19 cellular contexts compared by ENCODE assay signal in the genomic region with DNA sequence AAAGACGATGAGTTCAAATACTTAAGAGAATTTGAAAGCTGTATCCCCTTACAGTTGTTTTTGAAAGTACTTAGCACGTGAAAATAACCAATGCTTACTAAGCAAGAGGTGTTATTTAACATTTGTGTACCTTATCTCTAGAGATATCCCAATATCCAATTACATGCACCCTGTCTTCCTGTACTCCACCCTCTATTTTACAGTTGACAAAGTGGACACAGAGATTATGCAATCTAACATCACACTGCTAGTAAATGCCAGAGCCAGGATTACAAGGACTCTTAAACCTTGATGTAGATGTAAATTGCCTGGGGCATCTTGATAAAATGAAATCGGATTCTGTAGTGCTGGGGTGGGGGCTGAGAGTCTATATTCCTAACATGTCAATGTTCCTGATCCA.
DNase-seq lines count a peak whose midpoint lies in the region; ATAC-seq and TF ChIP-seq lines count a peak whose summit lies in the region.
"Had no signal": no experiment of that assay in that cellular context is flagged by ENCODE, and none has a peak within 500 bp of the region (broad histone marks: within the 10 kb centered on the region; RNA-seq: fewer than 3 reads in every experiment).

No MANE protein-coding gene starts in this region.

- intact Hi-C loops in thyroid gland (cut with DNase I), result no loop called here

- no peaks in the 10 kb centered on the region for H3K4me1 ChIP-seq in thyroid gland

- no peak overlapping the region for H3K27ac ChIP-seq in thyroid gland
- H3K27ac ChIP-seq: sigmoid colon, thoracic aorta had no signal

- peak; percentile 40 for DNase-seq in DMS153 treated with DMSO at 0.1 percent for 48 hours (lab: John Stamatoyannopoulos, UW; ENCODE audit: unreplicated experiment)
- peak; percentile 27 for DNase-seq in HuH-7.5 (ENCODE audit: low spot score)
- DNase-seq in NCI-H460 (ENCODE audit: extremely low read depth, low read depth), result peak; percentile 59
- peak; percentile 17 for DNase-seq in fibroblast of pulmonary artery (ENCODE audit: low read depth)
- no peak for DNase-seq in activated T-cell treated with anti-CD3 and anti-CD28 coated beads, Interleukin-2, amount 50 U/mL, for 72 hours
- no peak for DNase-seq in thyroid gland
- no peak for DNase-seq in stimulated activated effector memory CD8-positive, alpha-beta T cell treated with anti-CD3 and anti-CD28 coated beads, Interleukin-12 subunit alpha, Interleukin-12 subunit beta, amount 100 ng/mL, for 72 hours (ENCODE audit: low spot score in 2 of 2)
- DNase-seq: foreskin melanocyte; NCI-H1436; nephron progenitor cell; NK-92 treated with Interleukin-12 subunit alpha and Interleukin-12 subunit beta, amount 100 ng/mL, for 24 hours; posterior cingulate gyrus; RPMI8226; sigmoid colon; stimulated activated naive B cell treated with anti-CD40 and anti-IgM and Interleukin-4, amounts not matched to agents 10 μg/mL and 1 μg/mL and 100 μg/mL, for 72 hours had no signal

- no peak overlapping the region for H3K4me3 Mint-ChIP-seq in activated T-cell treated with anti-CD3 and anti-CD28 coated beads, Interleukin-2, amount 50 U/mL, for 72 hours
- H3K4me3 Mint-ChIP-seq in stimulated activated effector memory CD8-positive, alpha-beta T cell treated with anti-CD3 and anti-CD28 coated beads, Interleukin-12 subunit alpha, Interleukin-12 subunit beta, amount 100 ng/mL, for 72 hours, result no peak overlapping the region
- H3K4me3 Mint-ChIP-seq: activated T-helper 17 cell treated with anti-CD3 and anti-CD28 coated beads, Interleukin-2, amount 50 U/mL, for 72 hours; mesothelial cell of epicardium; nephron progenitor cell; stimulated activated naive B cell treated with anti-CD40 and anti-IgM and Interleukin-4, amounts not matched to agents 10 μg/mL and 1 μg/mL and 100 μg/mL, for 72 hours had no signal

- no peaks in the 10 kb centered on the region for H3K9me3 ChIP-seq in thyroid gland
- H3K9me3 ChIP-seq: sigmoid colon, thoracic aorta had no signal

- no peaks in the 10 kb centered on the region for H3K4me1 Mint-ChIP-seq in activated T-cell treated with anti-CD3 and anti-CD28 coated beads, Interleukin-2, amount 50 U/mL, for 72 hours (ENCODE audit: low read depth)
- H3K4me1 Mint-ChIP-seq in stimulated activated effector memory CD8-positive, alpha-beta T cell treated with anti-CD3 and anti-CD28 coated beads, Interleukin-12 subunit alpha, Interleukin-12 subunit beta, amount 100 ng/mL, for 72 hours, result no peaks in the 10 kb centered on the region
- H3K4me1 Mint-ChIP-seq: activated T-helper 17 cell treated with anti-CD3 and anti-CD28 coated beads, Interleukin-2, amount 50 U/mL, for 72 hours; mesothelial cell of epicardium; nephron progenitor cell; stimulated activated naive B cell treated with anti-CD40 and anti-IgM and Interleukin-4, amounts not matched to agents 10 μg/mL and 1 μg/mL and 100 μg/mL, for 72 hours had no signal

- no peak overlapping the region for H3K27ac Mint-ChIP-seq in activated T-cell treated with anti-CD3 and anti-CD28 coated beads, Interleukin-2, amount 50 U/mL, for 72 hours
- H3K27ac Mint-ChIP-seq in stimulated activated effector memory CD8-positive, alpha-beta T cell treated with anti-CD3 and anti-CD28 coated beads, Interleukin-12 subunit alpha, Interleukin-12 subunit beta, amount 100 ng/mL, for 72 hours, result no peak overlapping the region
- H3K27ac Mint-ChIP-seq: activated T-helper 17 cell treated with anti-CD3 and anti-CD28 coated beads, Interleukin-2, amount 50 U/mL, for 72 hours; mesothelial cell of epicardium; nephron progenitor cell; stimulated activated naive B cell treated with anti-CD40 and anti-IgM and Interleukin-4, amounts not matched to agents 10 μg/mL and 1 μg/mL and 100 μg/mL, for 72 hours had no signal

- no peaks in the 10 kb centered on the region for H3K36me3 ChIP-seq in thyroid gland
- H3K36me3 ChIP-seq: sigmoid colon, thoracic aorta had no signal

- WGBS in thyroid gland, 2 donors, result 60 to 66% methylated on average over 3 of the region's 3 CpGs

- H3K9me3 Mint-ChIP-seq in activated T-cell treated with anti-CD3 and anti-CD28 coated beads, Interleukin-2, amount 50 U/mL, for 72 hours, result no peaks in the 10 kb centered on the region
- no peaks in the 10 kb centered on the region for H3K9me3 Mint-ChIP-seq in stimulated activated effector memory CD8-positive, alpha-beta T cell treated with anti-CD3 and anti-CD28 coated beads, Interleukin-12 subunit alpha, Interleukin-12 subunit beta, amount 100 ng/mL, for 72 hours
- H3K9me3 Mint-ChIP-seq: activated T-helper 17 cell treated with anti-CD3 and anti-CD28 coated beads, Interleukin-2, amount 50 U/mL, for 72 hours; nephron progenitor cell; stimulated activated naive B cell treated with anti-CD40 and anti-IgM and Interleukin-4, amounts not matched to agents 10 μg/mL and 1 μg/mL and 100 μg/mL, for 72 hours had no signal

- no peak for ATAC-seq in GM18520 (IDR thresholded peaks at IDR 0.05; ENCODE audit: unreplicated experiment)
- ATAC-seq in activated T-cell treated with anti-CD3 and anti-CD28 coated beads, Interleukin-2, amount 50 U/mL, for 72 hours (replicated peaks in 1 of 2), result no peak
- no peak for ATAC-seq in stimulated activated effector memory CD8-positive, alpha-beta T cell treated with anti-CD3 and anti-CD28 coated beads, Interleukin-12 subunit alpha, Interleukin-12 subunit beta, amount 100 ng/mL, for 72 hours
- ATAC-seq: activated T-helper 17 cell treated with anti-CD3 and anti-CD28 coated beads, Interleukin-2, amount 50 U/mL, for 72 hours; stimulated activated naive B cell treated with anti-CD40 and anti-IgM and Interleukin-4, amounts not matched to agents 10 μg/mL and 1 μg/mL and 100 μg/mL, for 72 hours had no signal

- H3K4me3 ChIP-seq in fibroblast of pulmonary artery (replicated peaks; ENCODE audit: low read depth, low read length) (no peak overlapping the region), thyroid gland (replicated peaks in 1 of 3) (no peak overlapping the region)
- H3K4me3 ChIP-seq: sigmoid colon, thoracic aorta had no signal

- no peaks in the 10 kb centered on the region for H3K36me3 Mint-ChIP-seq in activated T-cell treated with anti-CD3 and anti-CD28 coated beads, Interleukin-2, amount 50 U/mL, for 72 hours (ENCODE audit: insufficient read depth in 2 of 2)
- H3K36me3 Mint-ChIP-seq in stimulated activated effector memory CD8-positive, alpha-beta T cell treated with anti-CD3 and anti-CD28 coated beads, Interleukin-12 subunit alpha, Interleukin-12 subunit beta, amount 100 ng/mL, for 72 hours, result no peaks in the 10 kb centered on the region

- TF ChIP-seq CTCF in fibroblast of pulmonary artery (IDR thresholded peaks at IDR 0.05; ENCODE audit: low read length, missing control alignments) (no peak), thyroid gland (IDR thresholded peaks at IDR 0.05) (no peak)

- H3K27me3 ChIP-seq in thyroid gland, result no peaks in the 10 kb centered on the region
- H3K27me3 ChIP-seq: sigmoid colon had no signal

- TF ChIP-seq POLR2A in thyroid gland (IDR thresholded peaks at IDR 0.05), result no peak

- H3K27me3 Mint-ChIP-seq in activated T-cell treated with anti-CD3 and anti-CD28 coated beads, Interleukin-2, amount 50 U/mL, for 72 hours (ENCODE audit: low read depth), result no peaks in the 10 kb centered on the region
- H3K27me3 Mint-ChIP-seq: activated T-helper 17 cell treated with anti-CD3 and anti-CD28 coated beads, Interleukin-2, amount 50 U/mL, for 72 hours; stimulated activated naive B cell treated with anti-CD40 and anti-IgM and Interleukin-4, amounts not matched to agents 10 μg/mL and 1 μg/mL and 100 μg/mL, for 72 hours had no signal

Comparison
In these comparisons a context has a peak if more than half of its experiments do, and no peak if none do; other contexts are left out.
1. DNase-seq: peak in DMS153 treated with DMSO at 0.1 percent for 48 hours (single experiment), HuH-7.5 (single experiment), NCI-H460 (single experiment) and fibroblast of pulmonary artery (single experiment); none in activated T-cell treated with anti-CD3 and anti-CD28 coated beads, Interleukin-2, amount 50 U/mL, for 72 hours (0 of 2), thyroid gland (0 of 2) and stimulated activated effector memory CD8-positive, alpha-beta T cell treated with anti-CD3 and anti-CD28 coated beads, Interleukin-12 subunit alpha, Interleukin-12 subunit beta, amount 100 ng/mL, for 72 hours (0 of 2).